Comparison of ENCODE assay signal across 4 cellular contexts in genomic region chr14:105592646-105593045, GRCh38.
DNase-seq lines count a peak whose midpoint lies in the region; TF ChIP-seq lines count a peak whose summit lies in the region.
"Not testable (repeated sequence)": the region's sequence is repeated elsewhere in the genome, so short reads cannot be mapped to it uniquely, and the experiment has no call there.

No MANE protein-coding gene starts in this region.

- not testable (repeated sequence) for H3K79me2 ChIP-seq in OCI-LY1 (ENCODE audit: insufficient read depth, low read length)

- H3K9ac ChIP-seq in OCI-LY1 (ENCODE audit: low read length), result peak overlapping the region; percentile 74

- H3K36me3 ChIP-seq in OCI-LY1 (ENCODE audit: insufficient read depth, low read length), result peaks cover 39% of the 10 kb centered on the region

- not testable (repeated sequence) for H3K9me3 Mint-ChIP-seq in osteocyte (ENCODE audit: unreplicated experiment)

- H3F3A ChIP-seq in OCI-LY1 (ENCODE audit: insufficient read depth, low read length), result not testable (repeated sequence)

- H3K4me2 ChIP-seq in OCI-LY1 (ENCODE audit: low read length), result peak overlapping the region; percentile 67

- H3K27ac ChIP-seq in OCI-LY1 (ENCODE audit: low read depth, low read length, poor library complexity, severe bottlenecking), result peak overlapping the region; percentile 84
- H3K27ac ChIP-seq in coronary artery, result not testable (repeated sequence)

- H2AFZ ChIP-seq in OCI-LY1 (ENCODE audit: low read length), result not testable (repeated sequence)

- H3K27me3 ChIP-seq in OCI-LY1 (ENCODE audit: insufficient read depth, low read length), result not testable (repeated sequence)

- H4K20me1 ChIP-seq in OCI-LY1 (ENCODE audit: insufficient read depth, low read length), result not testable (repeated sequence)

- H3K4me3 ChIP-seq in OCI-LY1 (ENCODE audit: low read depth, low read length, poor library complexity, severe bottlenecking), result peak overlapping the region; percentile 62
- not testable (repeated sequence) for H3K4me3 ChIP-seq in coronary artery

- TF ChIP-seq CTCF in OCI-LY1 (IDR thresholded peaks at IDR 0.05; ENCODE audit: low read length); coronary artery (IDR thresholded peaks at IDR 0.05); osteocyte (IDR thresholded peaks at IDR 0.05): not testable (repeated sequence)

- H3K9me3 ChIP-seq in OCI-LY1 (ENCODE audit: low read length), result not testable (repeated sequence)

- DNase-seq in activated CD8-positive, alpha-beta memory T cell treated with anti-CD3 and anti-CD28 coated beads for 24 hours, result peak; percentile 44
- peak; percentile 33 for DNase-seq in coronary artery (ENCODE audit: low spot score)
- DNase-seq in osteocyte (ENCODE audit: extremely low spot score, unreplicated experiment), result peak; percentile 75

- H3K4me1 Mint-ChIP-seq in osteocyte (ENCODE audit: unreplicated experiment), result not testable (repeated sequence)

- not testable (repeated sequence) for H3K9me2 ChIP-seq in OCI-LY1 (ENCODE audit: low read depth, low read length)

- H3K36me3 Mint-ChIP-seq in osteocyte (ENCODE audit: unreplicated experiment), result not testable (repeated sequence)

- H3K27me3 Mint-ChIP-seq in osteocyte (ENCODE audit: unreplicated experiment), result not testable (repeated sequence)

- H3K4me3 Mint-ChIP-seq in osteocyte (ENCODE audit: unreplicated experiment), result not testable (repeated sequence)

- not testable (repeated sequence) for H3K27ac Mint-ChIP-seq in osteocyte (ENCODE audit: unreplicated experiment)

- peaks cover 42% of the 10 kb centered on the region for H3K4me1 ChIP-seq in OCI-LY1 (ENCODE audit: insufficient read depth, low read length, severe bottlenecking)
